ENCODE assay signal across 25 cellular contexts in genomic region chr2:225584821-225585220, GRCh38.
A peak's percentile ranks its signal among the peaks of the same experiment; 100 is the strongest.
DNase-seq lines count a peak whose midpoint lies in the region; TF ChIP-seq lines count a peak whose summit lies in the region.
"Had no signal": no experiment of that assay in that cellular context is flagged by ENCODE, and none has a peak within 500 bp of the region (broad histone marks: within the 10 kb centered on the region; RNA-seq: fewer than 3 reads in every experiment).

No MANE protein-coding gene starts in this region.

- H3K27ac Mint-ChIP-seq in glutamatergic neuron (ENCODE audit: unreplicated experiment): no peak overlapping the region
- H3K27ac Mint-ChIP-seq: CD4-positive, CD25-positive, alpha-beta regulatory T cell; nephron progenitor cell; progenitor cell of endocrine pancreas; stimulated activated effector memory CD8-positive, alpha-beta T cell treated with anti-CD3 and anti-CD28 coated beads, Interleukin-12 subunit alpha, Interleukin-12 subunit beta, amount 100 ng/mL, for 72 hours; T-helper 1 cell treated with Interleukin-12 subunit alpha and Interleukin-12 subunit beta and Interleukin-4 antibody, amounts not matched to agents 30 μg/mL and 1 μg/mL, for 36 hours had no signal

- TF ChIP-seq CTCF in OCI-LY3 (IDR thresholded peaks at IDR 0.05; ENCODE audit: low read depth, low read length): peak; percentile 7; the same call in 1 of the 2 replicates
- no peak for TF ChIP-seq CTCF in osteoblast (IDR thresholded peaks at IDR 0.05; ENCODE audit: extremely low read depth, low read depth, low read length)
- no peak for TF ChIP-seq CTCF in glutamatergic neuron (IDR thresholded peaks at IDR 0.05; ENCODE audit: partially characterized antibody, unreplicated experiment)

- DNase-seq in NCI-H82 (lab: John Stamatoyannopoulos, UW): peak; percentile 19
- DNase-seq in NCI-H82 treated with DMSO at 0.1 percent for 48 hours (lab: John Stamatoyannopoulos, UW; ENCODE audit: unreplicated experiment): no peak
- DNase-seq in NCI-H1436 (lab: John Stamatoyannopoulos, UW): peak; percentile 55
- DNase-seq in osteoblast (ENCODE audit: insufficient read length, low spot score, missing footprints): peak; percentile 54
- no peak for DNase-seq in C1 segment of cervical spinal cord (lab: John Stamatoyannopoulos, UW)
- no peak for DNase-seq in glutamatergic neuron
- DNase-seq in kidney glomerular epithelial cell (lab: John Stamatoyannopoulos, UW): no peak
- DNase-seq: activated CD4-positive, alpha-beta T cell treated with anti-CD3 and anti-CD28 coated beads for 48 hours; activated CD8-positive, alpha-beta memory T cell treated with anti-CD3 and anti-CD28 coated beads, Interleukin-2, amount 50 U/mL, for 48 hours; activated effector memory CD4-positive, alpha-beta T cell treated with Interleukin-2 at 50 U/mL for 16 hours; brain microvascular endothelial cell; CD4-positive, CD25-positive, alpha-beta regulatory T cell; Karpas-422; left ventricle myocardium inferior; NCI-H1048; nephron progenitor cell; Right ventricle myocardium superior; uterus had no signal

- H3K79me2 ChIP-seq in OCI-LY3 (ENCODE audit: low read length) (no peaks in the 10 kb centered on the region), osteoblast (ENCODE audit: insufficient read depth, low read length) (no peaks in the 10 kb centered on the region)

- H3K27ac ChIP-seq in OCI-LY3 (ENCODE audit: low read length) (no peak overlapping the region), osteoblast (ENCODE audit: low read depth, low read length) (no peak overlapping the region)
- H3K27ac ChIP-seq: brain microvascular endothelial cell, coronary artery, left ventricle myocardium inferior, suprapubic skin, uterus had no signal

- no peak overlapping the region for H3K9ac ChIP-seq in OCI-LY3 (ENCODE audit: low read length)

- H3K27me3 ChIP-seq in OCI-LY3 (ENCODE audit: low read depth, low read length): no peaks in the 10 kb centered on the region
- no peaks in the 10 kb centered on the region for H3K27me3 ChIP-seq in osteoblast (ENCODE audit: insufficient read depth, low read length)
- H3K27me3 ChIP-seq: brain microvascular endothelial cell, suprapubic skin, uterus had no signal

- no peaks in the 10 kb centered on the region for H3K27me3 Mint-ChIP-seq in glutamatergic neuron (ENCODE audit: unreplicated experiment)
- H3K27me3 Mint-ChIP-seq: CD4-positive, CD25-positive, alpha-beta regulatory T cell; progenitor cell of endocrine pancreas had no signal

- no peaks in the 10 kb centered on the region for H3K9me3 ChIP-seq in OCI-LY3 (ENCODE audit: insufficient read depth, low read length)
- H3K9me3 ChIP-seq in osteoblast (ENCODE audit: low read depth, low read length): no peaks in the 10 kb centered on the region
- H3K9me3 ChIP-seq: HAP-1, left ventricle myocardium inferior, suprapubic skin, uterus had no signal

- H3K36me3 Mint-ChIP-seq in glutamatergic neuron (ENCODE audit: unreplicated experiment): no peaks in the 10 kb centered on the region
- H3K36me3 Mint-ChIP-seq: CD4-positive, CD25-positive, alpha-beta regulatory T cell; stimulated activated effector memory CD8-positive, alpha-beta T cell treated with anti-CD3 and anti-CD28 coated beads, Interleukin-12 subunit alpha, Interleukin-12 subunit beta, amount 100 ng/mL, for 72 hours had no signal

- H3K4me3 Mint-ChIP-seq in glutamatergic neuron (ENCODE audit: unreplicated experiment): no peak overlapping the region
- H3K4me3 Mint-ChIP-seq: CD4-positive, CD25-positive, alpha-beta regulatory T cell; nephron progenitor cell; stimulated activated effector memory CD8-positive, alpha-beta T cell treated with anti-CD3 and anti-CD28 coated beads, Interleukin-12 subunit alpha, Interleukin-12 subunit beta, amount 100 ng/mL, for 72 hours; T-helper 1 cell treated with Interleukin-12 subunit alpha and Interleukin-12 subunit beta and Interleukin-4 antibody, amounts not matched to agents 30 μg/mL and 1 μg/mL, for 36 hours had no signal

- no peak overlapping the region for H3K4me2 ChIP-seq in OCI-LY3 (ENCODE audit: low read length)
- H3K4me2 ChIP-seq in osteoblast (ENCODE audit: insufficient read depth, low read length): no peak overlapping the region

- H3K4me3 ChIP-seq in OCI-LY3 (ENCODE audit: low read length) (no peak overlapping the region), osteoblast (ENCODE audit: insufficient read depth, low read length) (no peak overlapping the region)
- H3K4me3 ChIP-seq: coronary artery, HAP-1, left ventricle myocardium inferior, suprapubic skin, uterus had no signal

- no peaks in the 10 kb centered on the region for H4K20me1 ChIP-seq in OCI-LY3 (ENCODE audit: insufficient read depth, low read length)
- no peaks in the 10 kb centered on the region for H4K20me1 ChIP-seq in osteoblast (ENCODE audit: insufficient read depth, low read length)

- no peaks in the 10 kb centered on the region for H3K9me3 Mint-ChIP-seq in glutamatergic neuron (ENCODE audit: unreplicated experiment)
- H3K9me3 Mint-ChIP-seq: stimulated activated effector memory CD8-positive, alpha-beta T cell treated with anti-CD3 and anti-CD28 coated beads, Interleukin-12 subunit alpha, Interleukin-12 subunit beta, amount 100 ng/mL, for 72 hours; T-helper 1 cell treated with Interleukin-12 subunit alpha and Interleukin-12 subunit beta and Interleukin-4 antibody, amounts not matched to agents 30 μg/mL and 1 μg/mL, for 36 hours had no signal

- no peaks in the 10 kb centered on the region for H3K36me3 ChIP-seq in OCI-LY3 (replicated peaks; ENCODE audit: low read depth, low read length)
- no peaks in the 10 kb centered on the region for H3K36me3 ChIP-seq in osteoblast (ENCODE audit: insufficient read depth, low read length)
- H3K36me3 ChIP-seq: brain microvascular endothelial cell, HAP-1, left ventricle myocardium inferior, suprapubic skin, uterus had no signal

- H2AFZ ChIP-seq in OCI-LY3 (ENCODE audit: low read depth, low read length) (no peak overlapping the region), osteoblast (ENCODE audit: low read length) (no peak overlapping the region)

- H3K4me1 ChIP-seq in OCI-LY3 (ENCODE audit: low read length) (no peaks in the 10 kb centered on the region), osteoblast (ENCODE audit: insufficient read depth, low read length) (no peaks in the 10 kb centered on the region)
- H3K4me1 ChIP-seq: HAP-1, left ventricle myocardium inferior, suprapubic skin, uterus had no signal

- peaks cover 11% of the 10 kb centered on the region for H3K4me1 Mint-ChIP-seq in glutamatergic neuron (ENCODE audit: low read depth, unreplicated experiment)
- H3K4me1 Mint-ChIP-seq: CD4-positive, CD25-positive, alpha-beta regulatory T cell; nephron progenitor cell; stimulated activated effector memory CD8-positive, alpha-beta T cell treated with anti-CD3 and anti-CD28 coated beads, Interleukin-12 subunit alpha, Interleukin-12 subunit beta, amount 100 ng/mL, for 72 hours had no signal

Comparison
In these comparisons a context has a peak if more than half of its experiments do, and no peak if none do; other contexts are left out.
1. DNase-seq: peak in NCI-H82 (single experiment), NCI-H1436 (single experiment) and osteoblast (single experiment); none in NCI-H82 treated with DMSO at 0.1 percent for 48 hours (single experiment), C1 segment of cervical spinal cord (0 of 14), glutamatergic neuron (single experiment) and kidney glomerular epithelial cell (single experiment).